9 cellular contexts compared by ENCODE assay signal in genomic region chr2:127386246-127386645, GRCh38. TPM values are rescaled to one million over a fixed set of nuclear protein-coding genes. Genes with fewer than 3 reads are reported as not detected.
DNase-seq lines count a peak whose midpoint lies in the region; ATAC-seq and TF ChIP-seq lines count a peak whose summit lies in the region.
"Had no signal": no experiment of that assay in that cellular context is flagged by ENCODE, and none has a peak within 500 bp of the region (broad histone marks: within the 10 kb centered on the region; RNA-seq: fewer than 3 reads in every experiment).

No MANE protein-coding gene starts in this region.

- no peaks in the 10 kb centered on the region for H3K9me3 ChIP-seq in BLaER1 treated with 17β-estradiol and CSF1 and Interleukin-3, amounts not matched to agents 10 nM and 100 nM (replicated peaks in 1 of 11)
- H3K9me3 ChIP-seq in MG63 = no peaks in the 10 kb centered on the region

- peak overlapping the region; percentile 99 for H3K27ac Mint-ChIP-seq in central memory CD8-positive, alpha-beta T cell (ENCODE audit: low read depth)
- peak overlapping the region; percentile 96 to 97 for H3K27ac Mint-ChIP-seq in natural killer cell

- DNase-seq in MG63 = no peak
- no peak for DNase-seq in central memory CD8-positive, alpha-beta T cell (ENCODE audit: low spot score in 2 of 2)
- DNase-seq in natural killer cell = no peak
- DNase-seq in dedifferentiated amniotic fluid mesenchymal stem cell (ENCODE audit: extremely low spot score) = no peak
- no peak for DNase-seq in effector CD8-positive, alpha-beta T cell (lab: John Stamatoyannopoulos, UW)
- DNase-seq in AG08396 (ENCODE audit: low spot score) = no peak
- DNase-seq in NCI-H748 treated with DMSO at 0.1 percent for 48 hours (lab: John Stamatoyannopoulos, UW) = no peak
- DNase-seq: NCI-H1092 had no signal

- H3K4me1 Mint-ChIP-seq in central memory CD8-positive, alpha-beta T cell = peaks cover 66% of the 10 kb centered on the region
- H3K4me1 Mint-ChIP-seq in natural killer cell = peaks cover 52 to 56% of the 10 kb centered on the region in 2 donors

- ATAC-seq in central memory CD8-positive, alpha-beta T cell (replicated peaks; ENCODE audit: extremely low read depth, poor library complexity, severe bottlenecking) = no peak
- ATAC-seq in natural killer cell = no peak

- peak overlapping the region; percentile 86 for H3K4me3 Mint-ChIP-seq in central memory CD8-positive, alpha-beta T cell
- H3K4me3 Mint-ChIP-seq in natural killer cell = peak overlapping the region; percentile 85

- intact Hi-C loops in natural killer cell (cut with micrococcal nuclease) = loop anchor here (5.0 kb wide), 5 partner anchors 141 to 729 kb away; partner anchors contain the start of genes GYPC, IWS1, SAP130 and SFT2D3

- no peaks in the 10 kb centered on the region for H3K27me3 Mint-ChIP-seq in central memory CD8-positive, alpha-beta T cell
- no peaks in the 10 kb centered on the region for H3K27me3 Mint-ChIP-seq in natural killer cell (ENCODE audit: low read depth in 2 of 2)

- peaks cover 35% of the 10 kb centered on the region for H3K36me3 Mint-ChIP-seq in central memory CD8-positive, alpha-beta T cell (ENCODE audit: insufficient read depth)
- H3K36me3 Mint-ChIP-seq in natural killer cell = no peaks in the 10 kb centered on the region

- peak overlapping the region in 9 of 11 experiments; percentile 99 to 100 (median 99); a peak in 12 of 22 replicates for H3K27ac ChIP-seq in BLaER1 treated with 17β-estradiol and CSF1 and Interleukin-3, amounts not matched to agents 10 nM and 100 nM

- peaks cover 0 to 22% (median 5%) of the 10 kb centered on the region in 11 experiments; a peak in 11 of 22 replicates for H3K36me3 ChIP-seq in BLaER1 treated with 17β-estradiol and CSF1 and Interleukin-3, amounts not matched to agents 10 nM and 100 nM
- peaks cover 2% of the 10 kb centered on the region; the same call in 1 of the 2 replicates for H3K36me3 ChIP-seq in MG63

- TF ChIP-seq CTCF in natural killer cell (IDR thresholded peaks at IDR 0.05) = no peak

- peaks cover 24 to 59% (median 54%) of the 10 kb centered on the region in 11 experiments; a peak in 19 of 22 replicates for H4K20me1 ChIP-seq in BLaER1 treated with 17β-estradiol and CSF1 and Interleukin-3, amounts not matched to agents 10 nM and 100 nM

- peaks cover 52 to 57% (median 54%) of the 10 kb centered on the region in 10 experiments for H3K4me1 ChIP-seq in BLaER1 treated with 17β-estradiol and CSF1 and Interleukin-3, amounts not matched to agents 10 nM and 100 nM

- H3K4me3 ChIP-seq in BLaER1 treated with 17β-estradiol and CSF1 and Interleukin-3, amounts not matched to agents 10 nM and 100 nM = peak overlapping the region; percentile 83 to 98 (median 92)
- peak overlapping the region; percentile 98 for H3K4me3 ChIP-seq in MG63

- H3K9me3 Mint-ChIP-seq in central memory CD8-positive, alpha-beta T cell = no peaks in the 10 kb centered on the region
- H3K9me3 Mint-ChIP-seq in natural killer cell = no peaks in the 10 kb centered on the region

- no peaks in the 10 kb centered on the region for H3K27me3 ChIP-seq in BLaER1 treated with 17β-estradiol and CSF1 and Interleukin-3, amounts not matched to agents 10 nM and 100 nM
- H3K27me3 ChIP-seq in MG63 = no peaks in the 10 kb centered on the region

- H3K9ac ChIP-seq in BLaER1 treated with 17β-estradiol and CSF1 and Interleukin-3, amounts not matched to agents 10 nM and 100 nM = peak overlapping the region; percentile 99 to 100 (median 99); a peak in 20 of 22 replicates

- H3K4me2 ChIP-seq in BLaER1 treated with 17β-estradiol and CSF1 and Interleukin-3, amounts not matched to agents 10 nM and 100 nM = peak overlapping the region; percentile 79 to 98 (median 89)

RNA-seq across cellular contexts. Expression of gene MAP3K2, which starts 1.5 kb away (rescaled TPM):
- 10.6 and 32.9 TPM in 2 replicates for total RNA-seq in MG63 (2014; rRNA removed; shearing (Covaris generic); ENCODE audit: low replicate concordance)
- total RNA-seq in natural killer cell = 100 to 1,000 TPM in 2 of 3 donors, 10 to 100 TPM in 1; 99.4 to 109 (median 106) TPM

RNA-seq across cellular contexts. Expression of gene PROC, which starts 32.0 kb away (rescaled TPM):
- not detected in 2 replicates for total RNA-seq in MG63 (2014; rRNA removed; shearing (Covaris generic); ENCODE audit: low replicate concordance)
- total RNA-seq in natural killer cell = not detected
